ENCODE assay signal across 17 cellular contexts in genomic region chr4:159289682-159290081, GRCh38.
A peak's percentile ranks its signal among the peaks of the same experiment; 100 is the strongest.
DNase-seq lines count a peak whose midpoint lies in the region; ATAC-seq and TF ChIP-seq lines count a peak whose summit lies in the region.
"Had no signal": no experiment of that assay in that cellular context is flagged by ENCODE, and none has a peak within 500 bp of the region (broad histone marks: within the 10 kb centered on the region; RNA-seq: fewer than 3 reads in every experiment).

No MANE protein-coding gene starts in this region.

- no peaks in the 10 kb centered on the region for H3K9me3 ChIP-seq in heart left ventricle
- H3K9me3 ChIP-seq in right atrium auricular region: no peaks in the 10 kb centered on the region
- H3K9me3 ChIP-seq in T-helper 17 cell (ENCODE audit: control insufficient read depth, low read length, poor library complexity, severe bottlenecking): no peaks in the 10 kb centered on the region
- H3K9me3 ChIP-seq in heart right ventricle: no peaks in the 10 kb centered on the region
- no peaks in the 10 kb centered on the region for H3K9me3 ChIP-seq in smooth muscle cell (replicated peaks; ENCODE audit: low read depth)
- H3K9me3 ChIP-seq: BE2C had no signal

- TF ChIP-seq POLR2A in heart left ventricle (IDR thresholded peaks at IDR 0.05): no peak

- H3K36me3 ChIP-seq in heart left ventricle (no peaks in the 10 kb centered on the region), right atrium auricular region (no peaks in the 10 kb centered on the region), heart right ventricle (no peaks in the 10 kb centered on the region), smooth muscle cell (ENCODE audit: low read depth) (no peaks in the 10 kb centered on the region)

- H3K36me3 Mint-ChIP-seq in T-helper 17 cell (ENCODE audit: low read depth): no peaks in the 10 kb centered on the region
- H3K36me3 Mint-ChIP-seq: CD8-positive, alpha-beta T cell had no signal

- peak overlapping the region; percentile 46 for H3K27ac Mint-ChIP-seq in T-helper 17 cell
- H3K27ac Mint-ChIP-seq: CD8-positive, alpha-beta T cell had no signal

- no peaks in the 10 kb centered on the region for H3K27me3 Mint-ChIP-seq in T-helper 17 cell
- H3K27me3 Mint-ChIP-seq: IgD-negative memory B cell had no signal

- intact Hi-C loops in heart left ventricle (cut with DNase I): loop anchor here in 2 of 10 donors (10.0 kb wide), 1 partner anchor 155 kb away; no protein-coding TSS in a partner anchor
- intact Hi-C loops in heart right ventricle (cut with DNase I): no loop called here

- H3K4me3 Mint-ChIP-seq in T-helper 17 cell: no peak overlapping the region
- H3K4me3 Mint-ChIP-seq: CD8-positive, alpha-beta T cell had no signal

- H3K27ac ChIP-seq in heart left ventricle (peak overlapping the region in 3 of 12 donors; percentile 0 to 28 (median 5)), right atrium auricular region (no peak overlapping the region), heart right ventricle (peak overlapping the region in 2 of 10 donors; percentile 6 to 11), smooth muscle cell (ENCODE audit: low read depth) (peak overlapping the region; percentile 79)
- H3K27ac ChIP-seq: C4-2B had no signal

- DNase-seq in heart left ventricle (no peak), right atrium auricular region (ENCODE audit: low spot score) (no peak), T-helper 17 cell (no peak), heart right ventricle (no peak), smooth muscle cell (lab: John Stamatoyannopoulos, UW; ENCODE audit: unreplicated experiment) (no peak), NCI-H526 treated with DMSO at 0.1 percent for 48 hours (lab: John Stamatoyannopoulos, UW) (no peak), A172 (ENCODE audit: low spot score) (no peak), DMS53 (lab: John Stamatoyannopoulos, UW) (no peak)
- DNase-seq: BE2C; CD8-positive, alpha-beta T cell; COR-L47; DMS153; DND-41; GDM1; HCEC 1CT had no signal

- 29 to 40% (median 33%) methylated on average over 3 of the region's 3 CpGs for WGBS in heart left ventricle, 4 donors
- 33 to 41% methylated on average over 3 of the region's 3 CpGs for WGBS in heart right ventricle, 2 donors
- WGBS in smooth muscle cell (ENCODE audit: low lambda C conversion rate): 100% methylated on average over 3 of the region's 3 CpGs

- H3K4me1 ChIP-seq in heart left ventricle (peaks cover 0 to 54% (median 19%) of the 10 kb centered on the region in 12 donors), right atrium auricular region (peaks cover 0 to 34% of the 10 kb centered on the region in 2 donors), heart right ventricle (peaks cover 0 to 54% (median 30%) of the 10 kb centered on the region in 9 donors), smooth muscle cell (ENCODE audit: low read depth) (no peaks in the 10 kb centered on the region)

- no peaks in the 10 kb centered on the region for H4K20me1 ChIP-seq in smooth muscle cell (ENCODE audit: low read depth)

- TF ChIP-seq CTCF in heart left ventricle (IDR thresholded peaks at IDR 0.05) (no peak), right atrium auricular region (IDR thresholded peaks at IDR 0.05) (no peak), heart right ventricle (IDR thresholded peaks at IDR 0.05) (no peak), smooth muscle cell (IDR thresholded peaks at IDR 0.05; ENCODE audit: borderline replicate concordance, insufficient read depth, poor library complexity, severe bottlenecking) (no peak)

- H3K4me3 ChIP-seq in heart left ventricle (no peak overlapping the region), right atrium auricular region (no peak overlapping the region), heart right ventricle (no peak overlapping the region), smooth muscle cell (no peak overlapping the region)

- ATAC-seq in heart left ventricle (peak; percentile 33 to 60 (median 51)), T-helper 17 cell (no peak), heart right ventricle (peak in 6 of 8 donors; percentile 24 to 53 (median 42))
- ATAC-seq: CD8-positive, alpha-beta T cell had no signal

- no peak overlapping the region for H3K9ac ChIP-seq in smooth muscle cell (ENCODE audit: low read depth)

- H3K4me1 Mint-ChIP-seq in T-helper 17 cell: peaks cover 6% of the 10 kb centered on the region

- no peak overlapping the region for H2AFZ ChIP-seq in smooth muscle cell (ENCODE audit: low read depth)

- peaks cover 27% of the 10 kb centered on the region for H3K79me2 ChIP-seq in smooth muscle cell (ENCODE audit: low read depth)

- H3K4me2 ChIP-seq in smooth muscle cell: no peak overlapping the region

- H3K27me3 ChIP-seq in heart left ventricle: no peaks in the 10 kb centered on the region
- no peaks in the 10 kb centered on the region for H3K27me3 ChIP-seq in right atrium auricular region
- H3K27me3 ChIP-seq in heart right ventricle: no peaks in the 10 kb centered on the region
- H3K27me3 ChIP-seq in smooth muscle cell (ENCODE audit: low read depth): no peaks in the 10 kb centered on the region
- H3K27me3 ChIP-seq: BE2C had no signal

- H3F3A ChIP-seq in smooth muscle cell (ENCODE audit: low read depth): no peaks in the 10 kb centered on the region
